11 cellular contexts compared by ENCODE assay signal in genomic region chr15:89854863-89855262, GRCh38. TPM values are rescaled to one million over a fixed set of nuclear protein-coding genes. Genes with fewer than 3 reads are reported as not detected.
"Had no signal": no experiment of that assay in that cellular context is flagged by ENCODE, and none has a peak within 500 bp of the region (broad histone marks: within the 10 kb centered on the region; RNA-seq: fewer than 3 reads in every experiment).

No MANE protein-coding gene starts in this region.

RNA-seq across cellular contexts. Expression of gene ANPEP, which starts 40.2 kb away (rescaled TPM):
- total RNA-seq: activated CD8-positive, alpha-beta memory T cell treated with anti-CD3 and anti-CD28 coated beads for 36 hours; activated CD8-positive, alpha-beta T cell treated with anti-CD3 and anti-CD28 coated beads for 36 hours had no signal

RNA-seq across cellular contexts. Expression of gene ARPIN, which starts 57.9 kb away (rescaled TPM):
- total RNA-seq: activated B cell treated with CpG ODN at 0.5 μM for 24 hours; activated CD4-positive, alpha-beta memory T cell treated with anti-CD3 and anti-CD28 coated beads, Interleukin-2, amount 10 ng/mL, durations not matched to agents 7 days and 5 days; activated CD4-positive, alpha-beta T cell treated with anti-CD3 and anti-CD28 coated beads for 36 hours; activated CD4-positive, alpha-beta T cell treated with anti-CD3 and anti-CD28 coated beads, Interleukin-2, amount 10 ng/mL, durations not matched to agents 24 days and 14 days; activated CD4-positive, alpha-beta T cell treated with anti-CD3 and anti-CD28 coated beads, Interleukin-2, amount 10 ng/mL, durations not matched to agents 7 days and 5 days; activated CD8-positive, alpha-beta memory T cell treated with anti-CD3 and anti-CD28 coated beads for 36 hours; activated CD8-positive, alpha-beta memory T cell treated with anti-CD3 and anti-CD28 coated beads, Interleukin-2, amount 10 ng/mL, durations not matched to agents 7 days and 5 days; activated CD8-positive, alpha-beta T cell treated with anti-CD3 and anti-CD28 coated beads for 36 hours; activated CD8-positive, alpha-beta T cell treated with anti-CD3 and anti-CD28 coated beads, Interleukin-2, amount 10 ng/mL, durations not matched to agents 7 days and 5 days; T-helper 1 cell treated with Interleukin-12 subunit alpha and Interleukin-12 subunit beta and Interleukin-4 antibody, amounts not matched to agents 30 ng/mL and 1 ng/mL, for 36 hours; T-helper 2 cell treated with Interferon-gamma antibody and Interleukin-4, amounts not matched to agents 100 ng/mL and 5 ng/mL, for 36 hours had no signal
